Comparison of ENCODE assay signal across 8 cellular contexts in the genomic region with DNA sequence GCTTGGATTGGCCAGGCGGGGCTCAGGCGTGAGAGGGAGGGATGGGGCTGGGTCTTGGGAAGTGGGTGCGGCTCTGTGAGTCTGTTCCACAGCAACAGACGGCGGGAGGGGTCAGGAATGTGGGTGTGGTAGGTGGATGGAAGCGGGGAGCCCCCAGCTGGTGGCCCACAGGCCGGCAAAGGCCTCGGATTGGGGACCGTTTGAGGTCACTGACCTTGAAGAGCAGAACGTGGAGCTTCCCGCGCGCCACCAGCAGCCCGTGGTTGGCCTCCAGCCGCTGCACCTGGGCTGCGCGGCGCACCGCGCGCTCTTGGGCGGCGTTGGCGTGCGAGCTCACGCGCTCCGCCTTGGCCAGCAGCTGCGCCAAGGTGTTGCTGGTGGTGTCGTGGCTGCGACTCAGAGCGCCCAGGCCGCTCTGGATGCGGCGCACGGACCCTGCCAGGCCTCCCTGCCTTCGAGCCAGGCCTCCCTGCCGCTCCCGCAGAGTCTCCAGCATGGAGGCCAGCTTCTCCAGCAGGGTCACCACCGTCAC. TPM values are rescaled to one million over a fixed set of nuclear protein-coding genes. Genes with fewer than 3 reads are reported as not detected.
DNase-seq lines count a peak whose midpoint lies in the region; ATAC-seq and TF ChIP-seq lines count a peak whose summit lies in the region.

No MANE protein-coding gene starts in this region.

- no peaks in the 10 kb centered on the region for H4K20me1 ChIP-seq in IMR-90 (ENCODE audit: insufficient read depth, low read length)

- H3K36me3 ChIP-seq in CD4-positive, alpha-beta memory T cell (ENCODE audit: insufficient read depth, low read length) = no peaks in the 10 kb centered on the region
- H3K36me3 ChIP-seq in IMR-90 (ENCODE audit: control insufficient read depth, insufficient read depth, low read length) (peaks cover 6% of the 10 kb centered on the region), brain microvascular endothelial cell (replicated peaks) (peaks cover 2% of the 10 kb centered on the region), iPS-18a (ENCODE audit: control insufficient read depth, low read depth, low read length) (no peaks in the 10 kb centered on the region), spleen (no peaks in the 10 kb centered on the region)

- peak overlapping the region; percentile 73 for H4K5ac ChIP-seq in IMR-90 (ENCODE audit: low read depth, low read length)

- H2AK9ac ChIP-seq in IMR-90 (replicated peaks; ENCODE audit: low read depth, low read length, poor library complexity) = peak overlapping the region; percentile 100

- TF ChIP-seq POLR2A in IMR-90 (IDR thresholded peaks at IDR 0.05; ENCODE audit: low read depth, low read length) = no peak
- no peak for TF ChIP-seq POLR2A in spleen (IDR thresholded peaks at IDR 0.05)

- H2BK15ac ChIP-seq in IMR-90 (ENCODE audit: low read depth, low read length) = 0 out of 3 replicates have a peak overlapping the region, but pooled peaks have one; percentile 24

- peaks cover 12 to 22% of the 10 kb centered on the region in 2 experiments; a peak in 3 of 4 replicates for H3K79me1 ChIP-seq in IMR-90 (ENCODE audit: low read depth in 1 of 2, low read length in 2 of 2)

- H3K4me2 ChIP-seq in IMR-90 (ENCODE audit: low read depth, low read length) = peak overlapping the region; percentile 94

- CTCF ChIA-PET in CD4-positive, alpha-beta memory T cell (lab: Charles Lee; ENCODE audit: partially characterized antibody) = interaction anchor here (1.1 kb wide), 1 partner anchor 43 kb away, joined by 3 read pairs; no protein-coding TSS in a partner anchor
- CTCF ChIA-PET in IMR-90 (lab: Yijun Ruan, JAX) = interaction anchor here (1.0 kb wide), 1 partner anchor 33 kb away, joined by 6 read pairs; no protein-coding TSS in a partner anchor

- no peaks in the 10 kb centered on the region for H3K9me3 ChIP-seq in CD4-positive, alpha-beta memory T cell (ENCODE audit: control insufficient read depth in 1 of 2, low read length in 2 of 2)
- no peaks in the 10 kb centered on the region for H3K9me3 ChIP-seq in IMR-90 (ENCODE audit: control insufficient read depth, insufficient read depth, low read length)
- H3K9me3 ChIP-seq in iPS-18a (ENCODE audit: control insufficient read depth, low read depth, low read length) = no peaks in the 10 kb centered on the region
- H3K9me3 ChIP-seq in spleen = no peaks in the 10 kb centered on the region

- H2BK20ac ChIP-seq in IMR-90 (ENCODE audit: low read depth, low read length) = no peak overlapping the region

- peaks cover 37 to 42% of the 10 kb centered on the region in 2 donors for H3K27me3 Mint-ChIP-seq in CD4-positive, alpha-beta memory T cell

- TF ChIP-seq CTCF in IMR-90 (conservative IDR thresholded peaks at IDR 0.05; ENCODE audit: low read depth, low read length) = no peak
- TF ChIP-seq CTCF in brain microvascular endothelial cell (IDR thresholded peaks at IDR 0.05; ENCODE audit: low read depth, low read length, missing control alignments) = no peak
- TF ChIP-seq CTCF in spleen (IDR thresholded peaks at IDR 0.05 in 8 of 11, conservative IDR thresholded peaks at IDR 0.05 in 3 of 11) = no peak

- in situ Hi-C loops in IMR-90 (cut with MboI; ENCODE audit: low sequenced_read_pairs) = loop anchor here (5.0 to 25.0 kb wide), 2 partner anchors 68 to 708 kb away; no protein-coding TSS in a partner anchor
- in situ Hi-C loops in brain microvascular endothelial cell (cut with HindIII; ENCODE audit: low pct_ligation_motif_present, low sequenced_read_pairs) = no loop called here

- H3K4ac ChIP-seq in IMR-90 (ENCODE audit: low read depth, low read length) = peak overlapping the region; percentile 97

- H4K91ac ChIP-seq in IMR-90 (ENCODE audit: insufficient read depth, low read depth, low read length) = peak overlapping the region; percentile 96

- BruUV-seq in IMR-90 (replicated peaks; lab: Mats Ljungman, UMichigan) = no TSS peak

- H3K9me3 Mint-ChIP-seq in CD4-positive, alpha-beta memory T cell = peaks cover 0 to 2% (median 0%) of the 10 kb centered on the region in 8 donors

- peak overlapping the region; percentile 92 for H3K14ac ChIP-seq in IMR-90 (replicated peaks; ENCODE audit: low read depth, low read length)

- peak overlapping the region; percentile 87 to 94 for H4K8ac ChIP-seq in IMR-90 (ENCODE audit: low read depth in 2 of 2, low read length in 2 of 2)

- H3K56ac ChIP-seq in IMR-90 (ENCODE audit: extremely low read depth, insufficient read depth, low read length) = peak overlapping the region; percentile 89

- ATAC-seq in GM19463 (IDR thresholded peaks at IDR 0.05; ENCODE audit: unreplicated experiment) (peak; percentile 36), IMR-90 (ENCODE audit: low read depth) (peak; percentile 83), GM19328 (IDR thresholded peaks at IDR 0.05; ENCODE audit: unreplicated experiment) (no peak)

- H3K9ac ChIP-seq in IMR-90 (ENCODE audit: low read depth, low read length) = peak overlapping the region; percentile 76
- H3K9ac ChIP-seq in iPS-18a (ENCODE audit: low read length) = peak overlapping the region; percentile 77

- POLR2A ChIA-PET in CD4-positive, alpha-beta memory T cell (lab: Charles Lee; ENCODE audit: partially characterized antibody) = no interaction called here
- POLR2A ChIA-PET in IMR-90 (lab: Charles Lee; ENCODE audit: unreplicated experiment) = interaction anchor here (0.5 to 1.3 kb wide), 9 partner anchors 12 to 1533 kb away, joined by 3 to 6 read pairs (median 3); no protein-coding TSS in a partner anchor

- 0% methylated on average over 19 of the region's 40 CpGs; no CpG with 5 or more reads in 1 of the 2 experiments for WGBS in IMR-90 (ENCODE audit: extremely low coverage in 2 of 2, insufficient read length in 1 of 2), 2 experiments
- 2 to 14% (median 4%) methylated on average over 17 to 40 of the region's 40 CpGs for WGBS in spleen, 5 donors

- peaks cover 11% of the 10 kb centered on the region for H3K4me1 ChIP-seq in CD4-positive, alpha-beta memory T cell (ENCODE audit: insufficient read depth, low read length)
- H3K4me1 ChIP-seq in IMR-90 (ENCODE audit: control insufficient read depth, insufficient read depth, low read length) = peaks cover 15% of the 10 kb centered on the region
- peaks cover 50% of the 10 kb centered on the region for H3K4me1 ChIP-seq in iPS-18a (ENCODE audit: control insufficient read depth, low read depth, low read length)
- peaks cover 3 to 45% (median 22%) of the 10 kb centered on the region in 6 donors for H3K4me1 ChIP-seq in spleen

- peaks cover 4% of the 10 kb centered on the region for H3K9me1 ChIP-seq in IMR-90 (ENCODE audit: insufficient read depth, low read length)

- H3K27me3 ChIP-seq in CD4-positive, alpha-beta memory T cell (ENCODE audit: insufficient read depth, low read length) = peaks cover 12% of the 10 kb centered on the region
- H3K27me3 ChIP-seq in IMR-90 (ENCODE audit: control insufficient read depth, insufficient read depth, low read length) (no peaks in the 10 kb centered on the region), brain microvascular endothelial cell (replicated peaks) (no peaks in the 10 kb centered on the region), iPS-18a (ENCODE audit: control insufficient read depth, insufficient read depth, low read length) (peaks cover 15% of the 10 kb centered on the region), spleen (replicated peaks in 1 of 7) (peaks cover 0 to 70% (median 19%) of the 10 kb centered on the region in 7 donors)

- H3K27ac Mint-ChIP-seq in CD4-positive, alpha-beta memory T cell = no peak overlapping the region

- H2AK5ac ChIP-seq in IMR-90 (ENCODE audit: low read depth, low read length) = peak overlapping the region; percentile 91

- peak overlapping the region; percentile 49 for H3K18ac ChIP-seq in IMR-90 (ENCODE audit: low read depth, low read length)

- intact Hi-C loops in CD4-positive, alpha-beta memory T cell (cut with micrococcal nuclease) = no loop called here
- intact Hi-C loops in IMR-90 (cut with micrococcal nuclease) = loop anchor here (1.0 to 2.0 kb wide), 2 partner anchors 33 to 69 kb away; no protein-coding TSS in a partner anchor
- intact Hi-C loops in spleen (cut with DNase I; ENCODE audit: low total_unique reads) = loop anchor here (5.0 kb wide), 1 partner anchor 298 kb away; no protein-coding TSS in a partner anchor

- H2BK5ac ChIP-seq in IMR-90 (ENCODE audit: low read depth, low read length, poor library complexity, severe bottlenecking) = peak overlapping the region; percentile 97

- no peak overlapping the region for H3K4me3 ChIP-seq in CD4-positive, alpha-beta memory T cell (ENCODE audit: low read length in 2 of 2)
- H3K4me3 ChIP-seq in IMR-90 (ENCODE audit: insufficient read depth, low read depth, low read length) = peak overlapping the region; percentile 69
- peak overlapping the region; percentile 81 for H3K4me3 ChIP-seq in brain microvascular endothelial cell (ENCODE audit: low read depth, low read length)
- peak overlapping the region; percentile 76 for H3K4me3 ChIP-seq in iPS-18a (ENCODE audit: low read length)
- peak overlapping the region; percentile 16 to 69 (median 40) for H3K4me3 ChIP-seq in spleen

- peaks cover 4 to 28% (median 14%) of the 10 kb centered on the region in 4 donors for H3K4me1 Mint-ChIP-seq in CD4-positive, alpha-beta memory T cell

- peak in 1 of 5 donors; percentile 4 for DNase-seq in CD4-positive, alpha-beta memory T cell
- DNase-seq in IMR-90 (peak; percentile 91), brain microvascular endothelial cell (peak; percentile 91), spleen (peak; percentile 83), middle frontal gyrus (ENCODE audit: extremely low spot score, low spot score) (no peak)

- TF ChIP-seq RAD21 in IMR-90 (IDR thresholded peaks at IDR 0.05; ENCODE audit: low read length) = no peak

- dilution Hi-C loops in IMR-90 (cut with HindIII; ENCODE audit: low sequenced_read_pairs, unreplicated experiment) = no loop called here

- no peak overlapping the region for H3K27ac ChIP-seq in CD4-positive, alpha-beta memory T cell (ENCODE audit: low read depth, low read length)
- H3K27ac ChIP-seq in IMR-90 (ENCODE audit: insufficient read depth, low read length) (peak overlapping the region; percentile 99), brain microvascular endothelial cell (peak overlapping the region; percentile 99), iPS-18a (ENCODE audit: low read length) (no peak overlapping the region), spleen (peak overlapping the region; percentile 64 to 95 (median 86))

- no peaks in the 10 kb centered on the region for H3K36me3 Mint-ChIP-seq in CD4-positive, alpha-beta memory T cell

- H2BK120ac ChIP-seq in IMR-90 (ENCODE audit: low read depth, low read length) = peak overlapping the region; percentile 97

- peak overlapping the region; percentile 69 for H3K23ac ChIP-seq in IMR-90 (ENCODE audit: low read depth, low read length)

- peak overlapping the region in 6 of 8 donors; percentile 18 to 87 (median 52) for H3K4me3 Mint-ChIP-seq in CD4-positive, alpha-beta memory T cell

- peak overlapping the region; percentile 91 for H2AFZ ChIP-seq in IMR-90 (replicated peaks; ENCODE audit: low read length, poor library complexity)

RNA-seq across cellular contexts. Expression of gene CAVIN3, which starts 0.4 kb away (rescaled TPM):
- total RNA-seq in CD4-positive, alpha-beta memory T cell = under 1 TPM in 1 of 2 experiments, not detected in 1; 0.36 TPM
- polyA plus RNA-seq in CD4-positive, alpha-beta memory T cell = under 1 TPM in 1 of 2 donors, not detected in 1; 0.70 TPM
- total RNA-seq in IMR-90 (2012; rRNA removed) (112 and 116 TPM in 2 replicates), spleen (10 to 100 TPM; 10.5 to 42.9 (median 31.8) TPM)
- polyA plus RNA-seq in IMR-90 (2012; rRNA removed) (185 and 241 TPM in 2 replicates), spleen (10 to 100 TPM; 22.3 to 40.2 (median 35.1) TPM)
- polyA plus RNA-seq in IMR-90 (2012; cell fraction: cytosol; rRNA removed) = 369 and 427 TPM in 2 replicates
- polyA plus RNA-seq in IMR-90 (2012; cell fraction: nucleus; rRNA removed; ENCODE audit: low replicate concordance) = 99.2 and 236 TPM in 2 replicates

Comparison
In these comparisons a context has a peak if more than half of its experiments do, and no peak if none do; other contexts are left out.
1. H3K27ac ChIP-seq: peak in IMR-90 (single experiment), brain microvascular endothelial cell (single experiment) and spleen (8 of 8); none in CD4-positive, alpha-beta memory T cell (single experiment) and iPS-18a (single experiment).
2. H3K4me3 ChIP-seq: peak in IMR-90 (single experiment), brain microvascular endothelial cell (single experiment), iPS-18a (single experiment) and spleen (8 of 8); none in CD4-positive, alpha-beta memory T cell (0 of 2).
3. RNA of gene CAVIN3, which starts 0.4 kb away (total RNA-seq): 112 to 116 TPM in IMR-90 and 10.5 to 42.9 TPM in spleen; 0.36 TPM in CD4-positive, alpha-beta memory T cell; every median in the first group is over 4 times any median in the second.